Comparison of ENCODE assay signal across 13 cellular contexts in the genomic region with DNA sequence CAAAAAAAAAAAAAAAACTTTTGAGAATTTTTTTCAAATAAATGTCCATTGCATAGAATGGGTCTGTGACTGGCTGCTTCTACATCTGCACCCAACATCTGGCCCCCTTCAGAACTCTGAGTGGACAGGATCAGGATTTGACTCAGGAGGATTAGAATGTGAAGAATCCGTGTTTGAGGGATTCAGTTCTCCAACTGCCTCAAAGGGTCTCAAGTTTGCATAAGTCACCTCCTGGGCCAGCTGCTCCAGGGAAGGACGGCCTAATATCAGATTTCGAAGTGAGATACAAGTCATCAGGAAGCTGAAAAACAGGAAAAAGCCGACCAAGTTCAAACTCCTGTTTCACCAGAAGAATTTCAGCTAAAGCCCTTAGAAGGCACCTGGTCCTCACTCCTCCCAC. TPM values are rescaled to one million over a fixed set of nuclear protein-coding genes. Genes with fewer than 3 reads are reported as not detected.
A peak's percentile ranks its signal among the peaks of the same experiment; 100 is the strongest.
DNase-seq lines count a peak whose midpoint lies in the region; FAIRE-seq and TF ChIP-seq lines count a peak whose summit lies in the region.
"Had no signal": no experiment of that assay in that cellular context is flagged by ENCODE, and none has a peak within 500 bp of the region (broad histone marks: within the 10 kb centered on the region; RNA-seq: fewer than 3 reads in every experiment).

No MANE protein-coding gene starts in this region.

- H3K4me1 ChIP-seq in HUES48 (ENCODE audit: control insufficient read depth, insufficient read depth, low read length), result no peaks in the 10 kb centered on the region
- H3K4me1 ChIP-seq in mesodermal cell (ENCODE audit: control insufficient read depth, insufficient read depth, low read length, poor library complexity, severe bottlenecking), result peaks cover 18% of the 10 kb centered on the region

- TF ChIP-seq CTCF in chondrocyte (IDR thresholded peaks at IDR 0.05), result no peak

- H3K27me3 Mint-ChIP-seq in chondrocyte (ENCODE audit: low read depth), result no peaks in the 10 kb centered on the region
- H3K27me3 Mint-ChIP-seq: natural killer cell treated with Interleukin-12 subunit alpha and Interleukin-12 subunit beta and Interleukin-15 and Interleukin-18, amount 100 ng/mL, for 72 hours had no signal

- H3K27me3 ChIP-seq in HUES48 (ENCODE audit: control insufficient read depth, insufficient read depth, low read length), result no peaks in the 10 kb centered on the region

- H3K9me3 ChIP-seq in HUES48 (ENCODE audit: control insufficient read depth, insufficient read depth, low read length) (no peaks in the 10 kb centered on the region), mesodermal cell (ENCODE audit: control insufficient read depth, low read length) (no peaks in the 10 kb centered on the region)

- WGBS in mesodermal cell (ENCODE audit: insufficient coverage in 2 of 2), 2 experiments, result 59 to 68% methylated on average over 4 of the region's 4 CpGs

- DNase-seq in AG08395 (ENCODE audit: low spot score) (peak; percentile 90), chondrocyte (ENCODE audit: low spot score) (no peak), posterior vena cava (ENCODE audit: low spot score) (no peak), NCI-H128 (lab: John Stamatoyannopoulos, UW; ENCODE audit: unreplicated experiment) (no peak), urothelium cell line (ENCODE audit: low spot score) (no peak)
- DNase-seq in activated naive CD4-positive, alpha-beta T cell treated with anti-CD3 and anti-CD28 coated beads, Interleukin-2, amount 50 U/mL, for 16 hours, result no peak
- DNase-seq: activated gamma-delta T cell, glutamatergic neuron, NCI-H226, T1000 had no signal

- H3K27ac Mint-ChIP-seq in chondrocyte (ENCODE audit: unreplicated experiment), result peak overlapping the region; percentile 77
- H3K27ac Mint-ChIP-seq: natural killer cell treated with Interleukin-12 subunit alpha and Interleukin-12 subunit beta and Interleukin-15 and Interleukin-18, amount 100 ng/mL, for 72 hours had no signal

- FAIRE-seq in urothelium cell line (lab: Jason Lieb, UNC), result no peak

- intact Hi-C loops in posterior vena cava (cut with DNase I), result loop anchor here (2.0 to 5.0 kb wide), 2 partner anchors 118 to 129 kb away; no protein-coding TSS in a partner anchor

- H3K4me3 Mint-ChIP-seq in chondrocyte (ENCODE audit: unreplicated experiment), result no peak overlapping the region
- H3K4me3 Mint-ChIP-seq: natural killer cell treated with Interleukin-12 subunit alpha and Interleukin-12 subunit beta and Interleukin-15 and Interleukin-18, amount 100 ng/mL, for 72 hours had no signal

- H3K27ac ChIP-seq in HUES48 (ENCODE audit: low read depth, low read length) (peak overlapping the region; percentile 9), mesodermal cell (ENCODE audit: low read depth, low read length, severe bottlenecking) (peak overlapping the region; percentile 79)

- H3K36me3 ChIP-seq in HUES48 (ENCODE audit: control insufficient read depth, insufficient read depth, low read length), result peaks cover 68% of the 10 kb centered on the region
- peaks cover 94% of the 10 kb centered on the region for H3K36me3 ChIP-seq in mesodermal cell (ENCODE audit: control insufficient read depth, insufficient read depth, low read length)

- H3K4me3 ChIP-seq in HUES48 (ENCODE audit: low read depth, low read length) (no peak overlapping the region), mesodermal cell (ENCODE audit: extremely low read depth, insufficient read depth, low read length, poor library complexity, severe bottlenecking) (no peak overlapping the region)

- H3K36me3 Mint-ChIP-seq in chondrocyte (ENCODE audit: low read depth), result peaks cover 6% of the 10 kb centered on the region

- peaks cover 12% of the 10 kb centered on the region for H3K4me1 Mint-ChIP-seq in chondrocyte (ENCODE audit: low read depth)

- no peak overlapping the region for H3K9ac ChIP-seq in HUES48 (ENCODE audit: low read depth, low read length)

- H3K9me3 Mint-ChIP-seq in chondrocyte (ENCODE audit: low read depth), result no peaks in the 10 kb centered on the region
- H3K9me3 Mint-ChIP-seq: natural killer cell treated with Interleukin-12 subunit alpha and Interleukin-12 subunit beta and Interleukin-15 and Interleukin-18, amount 100 ng/mL, for 72 hours had no signal

RNA-seq across cellular contexts. Expression of gene MAT2A, which starts 10.9 kb away (rescaled TPM):
- total RNA-seq in chondrocyte (119 to 155 TPM (median 144 TPM) in 3 replicates), posterior vena cava (100 to 1,000 TPM; 233 to 277 TPM)
- polyA plus RNA-seq in mesodermal cell (2013, experiment 1 of 2), result 94.6 TPM
- 94.5 TPM for polyA plus RNA-seq in mesodermal cell (2013, experiment 2 of 2)

RNA-seq across cellular contexts. Expression of gene GGCX, which starts 11.5 kb away (rescaled TPM):
- total RNA-seq in chondrocyte (55.7 to 78.6 TPM (median 58.6 TPM) in 3 replicates), posterior vena cava (10 to 100 TPM; 26.3 to 31.2 TPM)
- 51.1 TPM for polyA plus RNA-seq in mesodermal cell (2013, experiment 1 of 2)
- polyA plus RNA-seq in mesodermal cell (2013, experiment 2 of 2), result 39.2 TPM

RNA-seq across cellular contexts. Expression of gene VAMP8, which starts 27.6 kb away (rescaled TPM):
- total RNA-seq in chondrocyte (1.6 to 2.4 TPM (median 2.1 TPM) in 3 replicates), posterior vena cava (10 to 100 TPM; 29.7 to 54.9 TPM)
- 30.9 TPM for polyA plus RNA-seq in mesodermal cell (2013, experiment 1 of 2)
- polyA plus RNA-seq in mesodermal cell (2013, experiment 2 of 2), result 23.9 TPM

RNA-seq across cellular contexts. Expression of gene VAMP5, which starts 34.4 kb away (rescaled TPM):
- total RNA-seq in chondrocyte (1.8 to 2.4 TPM in 2 of 3 replicates, not detected in the other), posterior vena cava (10 to 100 TPM; 79.9 to 96.2 TPM)
- 34.5 TPM for polyA plus RNA-seq in mesodermal cell (2013, experiment 1 of 2)
- 25.4 TPM for polyA plus RNA-seq in mesodermal cell (2013, experiment 2 of 2)

RNA-seq across cellular contexts. Expression of gene RNF181, which starts 45.7 kb away (rescaled TPM):
- 76.3 to 93.9 TPM (median 89.4 TPM) in 3 replicates for total RNA-seq in chondrocyte
- 178 TPM for polyA plus RNA-seq in mesodermal cell (2013, experiment 1 of 2)
- 144 TPM for polyA plus RNA-seq in mesodermal cell (2013, experiment 2 of 2)
- total RNA-seq in posterior vena cava, result 10 to 100 TPM; 88.3 to 99.2 TPM
